ENCODE assay signal across 8 cellular contexts in the genomic region with DNA sequence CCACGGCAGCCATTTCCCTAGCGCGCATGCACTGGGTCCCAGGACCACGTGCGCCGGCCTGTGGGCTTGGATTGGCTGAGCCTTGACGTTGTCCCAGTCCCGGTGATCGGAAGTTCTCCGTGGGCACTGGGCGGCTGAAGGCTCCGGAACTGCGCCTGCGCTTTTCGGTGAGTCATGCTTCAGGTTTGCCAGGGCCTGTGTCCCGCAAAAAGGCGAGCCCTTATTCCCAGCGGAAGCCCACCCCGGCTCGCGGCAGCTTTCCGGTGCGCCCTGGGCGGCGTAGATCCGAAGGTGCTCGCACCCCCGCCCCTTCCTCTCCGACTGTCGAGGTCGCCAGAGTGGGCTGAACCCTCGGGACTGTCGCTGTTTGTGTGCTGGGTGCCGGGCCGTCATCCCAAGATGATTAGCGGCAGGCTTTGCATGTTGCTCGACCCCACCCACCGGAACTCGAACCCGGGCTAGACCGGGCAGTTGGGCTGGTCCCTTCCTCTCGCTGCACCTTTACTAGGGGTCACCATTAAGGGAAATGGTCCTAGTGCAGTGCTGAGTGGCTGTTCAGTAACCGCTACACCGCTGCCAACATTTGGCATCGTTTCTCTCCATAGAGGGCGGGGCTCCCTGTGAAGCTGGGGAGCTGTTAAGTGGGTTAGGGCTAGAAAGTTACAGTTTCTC. TPM values are rescaled to one million over a fixed set of nuclear protein-coding genes. Genes with fewer than 3 reads are reported as not detected.
DNase-seq lines count a peak whose midpoint lies in the region; ATAC-seq and TF ChIP-seq lines count a peak whose summit lies in the region.

Gene TCEANC (plus strand): TSS at position 120 of the 672 bp plus-strand sequence. CDS start 9,368 bp downstream, outside the sequence.

- no peaks in the 10 kb centered on the region for H3K9me3 ChIP-seq in RWPE2 (ENCODE audit: severe bottlenecking)

- peak within 1 kb of the TSS; percentile 67 for H3K4me3 ChIP-seq in LNCaP clone FGC (ENCODE audit: low read depth, low read length)
- peak within 1 kb of the TSS; percentile 51 for H3K4me3 ChIP-seq in RWPE2 (ENCODE audit: severe bottlenecking)

- no peak for TF ChIP-seq CTCF in LNCaP clone FGC (IDR thresholded peaks at IDR 0.05; ENCODE audit: control insufficient read depth, extremely low read depth, insufficient read depth)
- TF ChIP-seq CTCF in RWPE2 (IDR thresholded peaks at IDR 0.05; ENCODE audit: poor library complexity, severe bottlenecking): no peak

- POLR2A ChIA-PET in naive thymus-derived CD8-positive, alpha-beta T cell (lab: Charles Lee): interaction anchor here (0.6 to 2.0 kb wide), 6 partner anchors 33 to 566 kb away, joined by 3 to 19 read pairs (median 7); partner anchors contain the start of genes GEMIN8, OFD1, RAB9A and TRAPPC2

- H3K36me3 Mint-ChIP-seq in naive thymus-derived CD8-positive, alpha-beta T cell: peaks cover 0 to 18% (median 0%) of the 10 kb centered on the region in 3 donors
- peaks cover 0 to 13% of the 10 kb centered on the region in 2 donors for H3K36me3 Mint-ChIP-seq in stimulated activated naive B cell treated with anti-CD40 and anti-IgM and Interleukin-4, amounts not matched to agents 10 μg/mL and 1 μg/mL and 100 μg/mL, for 72 hours

- H3K4me1 ChIP-seq in RWPE2 (ENCODE audit: insufficient read depth, poor library complexity, severe bottlenecking): no peaks in the 10 kb centered on the region

- no peaks in the 10 kb centered on the region for H3K9me3 Mint-ChIP-seq in naive thymus-derived CD8-positive, alpha-beta T cell
- no peaks in the 10 kb centered on the region for H3K9me3 Mint-ChIP-seq in stimulated activated naive B cell treated with anti-CD40 and anti-IgM and Interleukin-4, amounts not matched to agents 10 μg/mL and 1 μg/mL and 100 μg/mL, for 72 hours

- H3K27me3 Mint-ChIP-seq in naive thymus-derived CD8-positive, alpha-beta T cell: no peaks in the 10 kb centered on the region
- H3K27me3 Mint-ChIP-seq in stimulated activated naive B cell treated with anti-CD40 and anti-IgM and Interleukin-4, amounts not matched to agents 10 μg/mL and 1 μg/mL and 100 μg/mL, for 72 hours: peaks cover 0 to 5% of the 10 kb centered on the region in 2 donors

- H3K27me3 ChIP-seq in RWPE2 (ENCODE audit: insufficient read depth, poor library complexity, severe bottlenecking): no peaks in the 10 kb centered on the region

- H3K4me3 Mint-ChIP-seq in naive thymus-derived CD8-positive, alpha-beta T cell: peak within 1 kb of the TSS; percentile 85 to 98 (median 92)
- peak within 1 kb of the TSS; percentile 91 to 92 for H3K4me3 Mint-ChIP-seq in stimulated activated naive B cell treated with anti-CD40 and anti-IgM and Interleukin-4, amounts not matched to agents 10 μg/mL and 1 μg/mL and 100 μg/mL, for 72 hours

- ATAC-seq in RWPE2 (ENCODE audit: low read depth): peak; percentile 95
- ATAC-seq in naive thymus-derived CD8-positive, alpha-beta T cell: peak; percentile 95 to 96
- peak; percentile 94 to 96 for ATAC-seq in stimulated activated naive B cell treated with anti-CD40 and anti-IgM and Interleukin-4, amounts not matched to agents 10 μg/mL and 1 μg/mL and 100 μg/mL, for 72 hours (replicated peaks)

- H3K36me3 ChIP-seq in RWPE2 (ENCODE audit: low read depth): no peaks in the 10 kb centered on the region

- peak within 1 kb of the TSS; percentile 83 for H3K27ac ChIP-seq in RWPE2 (ENCODE audit: poor library complexity, severe bottlenecking)

- peak within 1 kb of the TSS; percentile 92 to 99 (median 98) for H3K27ac Mint-ChIP-seq in naive thymus-derived CD8-positive, alpha-beta T cell
- H3K27ac Mint-ChIP-seq in stimulated activated naive B cell treated with anti-CD40 and anti-IgM and Interleukin-4, amounts not matched to agents 10 μg/mL and 1 μg/mL and 100 μg/mL, for 72 hours: peak within 1 kb of the TSS; percentile 97

- H3K4me1 Mint-ChIP-seq in naive thymus-derived CD8-positive, alpha-beta T cell: peaks cover 1 to 20% (median 17%) of the 10 kb centered on the region in 4 donors
- peaks cover 0 to 16% of the 10 kb centered on the region in 2 donors for H3K4me1 Mint-ChIP-seq in stimulated activated naive B cell treated with anti-CD40 and anti-IgM and Interleukin-4, amounts not matched to agents 10 μg/mL and 1 μg/mL and 100 μg/mL, for 72 hours

- DNase-seq in ELF-1 (ENCODE audit: low read depth, low spot score): peak; percentile 99
- peak; percentile 97 for DNase-seq in H4 (ENCODE audit: low spot score)
- DNase-seq in LNCaP clone FGC (ENCODE audit: low read depth): peak; percentile 83
- peak; percentile 93 for DNase-seq in RWPE2 (ENCODE audit: low spot score)
- DNase-seq in activated effector memory CD4-positive, alpha-beta T cell treated with Interleukin-2 at 50 U/mL for 16 hours: peak; percentile 91
- DNase-seq in fibroblast of peridontal ligament (ENCODE audit: extremely low read depth): peak; percentile 95
- peak; percentile 83 to 96 (median 91) for DNase-seq in naive thymus-derived CD8-positive, alpha-beta T cell
- DNase-seq in stimulated activated naive B cell treated with anti-CD40 and anti-IgM and Interleukin-4, amounts not matched to agents 10 μg/mL and 1 μg/mL and 100 μg/mL, for 72 hours: peak; percentile 97

RNA-seq across cellular contexts. Expression of gene TCEANC, which starts in this region (rescaled TPM):
- total RNA-seq in H4 (2014; rRNA removed; shearing (Covaris generic)): 3.5 and 4.4 TPM in 2 replicates
- 10 to 100 TPM; 13.7 to 14.5 TPM for total RNA-seq in naive thymus-derived CD8-positive, alpha-beta T cell
- polyA plus RNA-seq in naive thymus-derived CD8-positive, alpha-beta T cell: 10 to 100 TPM in 1 of 3 donors, 1 to 10 TPM in 2; 6.2 to 11.5 (median 8.7) TPM

Comparison
In these comparisons a context has a peak if more than half of its experiments do, and no peak if none do; other contexts are left out.
1. Peak in every context shown above with its lines: DNase-seq, ATAC-seq, H3K4me3 ChIP-seq and H3K27ac ChIP-seq.